In genomic region chr5:57450991-57451876, GRCh38 we compare ENCODE assay signal across 13 cellular contexts. TPM values are rescaled to one million over a fixed set of nuclear protein-coding genes. Genes with fewer than 3 reads are reported as not detected.
DNase-seq lines count a peak whose midpoint lies in the region; ATAC-seq and TF ChIP-seq lines count a peak whose summit lies in the region.
"Had no signal": no experiment of that assay in that cellular context is flagged by ENCODE, and none has a peak within 500 bp of the region (broad histone marks: within the 10 kb centered on the region; RNA-seq: fewer than 3 reads in every experiment).

No MANE protein-coding gene starts in this region.

- TF ChIP-seq POLR2A in thyroid gland (IDR thresholded peaks at IDR 0.05) (no peak), uterus (IDR thresholded peaks at IDR 0.05) (no peak)

- peak; percentile 20 for DNase-seq in activated naive CD4-positive, alpha-beta T cell treated with anti-CD3 and anti-CD28 coated beads for 36 hours
- no peak for DNase-seq in activated naive CD4-positive, alpha-beta T cell treated with Interleukin-2 at 50 U/mL for 16 hours
- DNase-seq in fibroblast of the conjunctiva (ENCODE audit: low read depth) (peak; percentile 41), thyroid gland (no peak), uterus (no peak)
- DNase-seq in stimulated activated CD4-positive, alpha-beta T cell treated with anti-CD3 and anti-CD28 coated beads, Interleukin-15, amount 100 ng/mL, for 24 hours, result no peak
- DNase-seq: activated CD8-positive, alpha-beta memory T cell treated with anti-CD3 and anti-CD28 coated beads, Interleukin-2, amount 10 ng/mL, durations not matched to agents 7 days and 5 days; NCI-H2171 had no signal

- no peaks in the 10 kb centered on the region for H3K36me3 Mint-ChIP-seq in activated naive CD4-positive, alpha-beta T cell treated with anti-CD3 and anti-CD28 coated beads for 36 hours (ENCODE audit: low read depth)
- H3K36me3 Mint-ChIP-seq: activated CD8-positive, alpha-beta memory T cell treated with anti-CD3 and anti-CD28 coated beads, Interleukin-2, amount 10 ng/mL, durations not matched to agents 7 days and 5 days had no signal

- H3K4me3 ChIP-seq in thyroid gland (replicated peaks in 1 of 3) (no peak overlapping the region), uterus (no peak overlapping the region)
- H3K4me3 ChIP-seq: vagina had no signal

- no peak overlapping the region for H3K4me3 Mint-ChIP-seq in activated naive CD4-positive, alpha-beta T cell treated with anti-CD3 and anti-CD28 coated beads for 36 hours
- H3K4me3 Mint-ChIP-seq: activated CD8-positive, alpha-beta memory T cell treated with anti-CD3 and anti-CD28 coated beads, Interleukin-2, amount 10 ng/mL, durations not matched to agents 7 days and 5 days; neural crest cell had no signal

- H3K9me3 Mint-ChIP-seq in activated naive CD4-positive, alpha-beta T cell treated with anti-CD3 and anti-CD28 coated beads for 36 hours, result no peaks in the 10 kb centered on the region

- H3K27ac ChIP-seq in thyroid gland (peak overlapping the region; percentile 19 to 89 (median 67)), uterus (no peak overlapping the region)
- H3K27ac ChIP-seq: vagina had no signal

- intact Hi-C loops in activated naive CD4-positive, alpha-beta T cell treated with anti-CD3 and anti-CD28 coated beads for 36 hours (cut with micrococcal nuclease), result no loop called here
- intact Hi-C loops in thyroid gland (cut with DNase I) (no loop called here), uterus (cut with DNase I; ENCODE audit: low total_unique reads) (no loop called here)

- 62 to 66% methylated on average over 4 of the region's 4 CpGs for WGBS in thyroid gland, 2 donors

- peaks cover 8% of the 10 kb centered on the region for H3K4me1 Mint-ChIP-seq in activated naive CD4-positive, alpha-beta T cell treated with anti-CD3 and anti-CD28 coated beads for 36 hours (ENCODE audit: low read depth)
- H3K4me1 Mint-ChIP-seq: activated CD8-positive, alpha-beta memory T cell treated with anti-CD3 and anti-CD28 coated beads, Interleukin-2, amount 10 ng/mL, durations not matched to agents 7 days and 5 days had no signal

- H3K9me3 ChIP-seq in thyroid gland (no peaks in the 10 kb centered on the region), uterus (no peaks in the 10 kb centered on the region)
- H3K9me3 ChIP-seq: vagina had no signal

- H3K4me1 ChIP-seq in thyroid gland (peaks cover 33 to 37% of the 10 kb centered on the region in 2 donors), uterus (peaks cover 0 to 3% of the 10 kb centered on the region in 2 donors)

- H3K36me3 ChIP-seq in thyroid gland (no peaks in the 10 kb centered on the region), uterus (no peaks in the 10 kb centered on the region)
- H3K36me3 ChIP-seq: vagina had no signal

- TF ChIP-seq CTCF in thyroid gland (IDR thresholded peaks at IDR 0.05) (no peak), uterus (IDR thresholded peaks at IDR 0.05) (no peak)

- peak; percentile 81 for ATAC-seq in SK-N-SH treated with all-trans-retinoic acid at 6 μM for 48 hours
- ATAC-seq in HG02678 (IDR thresholded peaks at IDR 0.05; ENCODE audit: unreplicated experiment), result no peak
- ATAC-seq: activated CD8-positive, alpha-beta memory T cell treated with anti-CD3 and anti-CD28 coated beads, Interleukin-2, amount 10 ng/mL, durations not matched to agents 7 days and 5 days had no signal

- H3K27me3 ChIP-seq in thyroid gland (no peaks in the 10 kb centered on the region), uterus (no peaks in the 10 kb centered on the region)
- H3K27me3 ChIP-seq: vagina had no signal

- H3K27me3 Mint-ChIP-seq in activated naive CD4-positive, alpha-beta T cell treated with anti-CD3 and anti-CD28 coated beads for 36 hours (ENCODE audit: low read depth), result peaks cover 4% of the 10 kb centered on the region

- H3K27ac Mint-ChIP-seq in activated naive CD4-positive, alpha-beta T cell treated with anti-CD3 and anti-CD28 coated beads for 36 hours, result no peak overlapping the region
- H3K27ac Mint-ChIP-seq: activated CD8-positive, alpha-beta memory T cell treated with anti-CD3 and anti-CD28 coated beads, Interleukin-2, amount 10 ng/mL, durations not matched to agents 7 days and 5 days had no signal

- CTCF ChIA-PET in activated naive CD4-positive, alpha-beta T cell treated with anti-CD3 and anti-CD28 coated beads for 36 hours (lab: Charles Lee), result interaction anchor here (1.1 kb wide), 1 partner anchor 69 kb away, joined by 3 read pairs; no protein-coding TSS in a partner anchor

TF ChIP-seq in SK-N-SH treated with all-trans-retinoic acid at 6 μM for 48 hours, 23 proteins besides CTCF, POLR2A, EP300 and RAD21:
- TF ChIP-seq ESRRG (CRISPR knock-in tag; IDR thresholded peaks at IDR 0.05) (no peak), TSHZ2 (CRISPR knock-in tag; IDR thresholded peaks at IDR 0.05) (peak; percentile 39; the same call in 1 of the 2 replicates), ISL1 (CRISPR knock-in tag; IDR thresholded peaks at IDR 0.05) (peak; percentile 43)
TF ChIP-seq in SK-N-SH treated with all-trans-retinoic acid at 6 μM for 48 hours: peak in this region for 2.

RNA-seq across cellular contexts. Expression of gene ACTBL2, which starts 31.4 kb away (rescaled TPM):
- not detected for total RNA-seq in activated naive CD4-positive, alpha-beta T cell treated with anti-CD3 and anti-CD28 coated beads for 36 hours
- total RNA-seq in thyroid gland (under 1 TPM in 2 of 4 donors, not detected in 2; 0.13 to 0.59 TPM), uterus (not detected)
- total RNA-seq: activated CD8-positive, alpha-beta memory T cell treated with anti-CD3 and anti-CD28 coated beads, Interleukin-2, amount 10 ng/mL, durations not matched to agents 7 days and 5 days; cerebellum; neural crest cell; vagina had no signal

Comparison
In these comparisons a context has a peak if more than half of its experiments do, and no peak if none do; other contexts are left out.
1. DNase-seq: peak in activated naive CD4-positive, alpha-beta T cell treated with anti-CD3 and anti-CD28 coated beads for 36 hours (single experiment) and fibroblast of the conjunctiva (single experiment); none in activated naive CD4-positive, alpha-beta T cell treated with Interleukin-2 at 50 U/mL for 16 hours (single experiment), thyroid gland (0 of 2), stimulated activated CD4-positive, alpha-beta T cell treated with anti-CD3 and anti-CD28 coated beads, Interleukin-15, amount 100 ng/mL, for 24 hours (single experiment) and uterus (0 of 2).
2. H3K27ac ChIP-seq: peak in thyroid gland (3 of 3); none in uterus (0 of 2).